ENCODE assay signal across 10 cellular contexts in genomic region chr16:2388875-2389433, GRCh38. TPM values are rescaled to one million over a fixed set of nuclear protein-coding genes. Genes with fewer than 3 reads are reported as not detected.
DNase-seq lines count a peak whose midpoint lies in the region; ATAC-seq and TF ChIP-seq lines count a peak whose summit lies in the region.
"Had no signal": no experiment of that assay in that cellular context is flagged by ENCODE, and none has a peak within 500 bp of the region (broad histone marks: within the 10 kb centered on the region; RNA-seq: fewer than 3 reads in every experiment).

No MANE protein-coding gene starts in this region.

- DNase-seq in stimulated activated CD4-positive, alpha-beta T cell treated with anti-CD3 and anti-CD28 coated beads, Interleukin-1b, Interleukin-23, amount 100 ng/mL, for 48 hours: peak; percentile 2
- no peak for DNase-seq in stimulated activated CD4-positive, alpha-beta T cell treated with anti-CD3 and anti-CD28 coated beads, Interleukin-12 subunit alpha, Interleukin-12 subunit beta, amount 100 ng/mL, for 4 hours
- DNase-seq in RKO (ENCODE audit: low spot score) (peak; percentile 74), fibroblast of peridontal ligament (ENCODE audit: extremely low read depth) (peak; percentile 65), chondrocyte (ENCODE audit: low spot score) (no peak), NCI-H524 (lab: John Stamatoyannopoulos, UW) (no peak)
- DNase-seq in activated T-helper 2 cell treated with anti-CD3 and anti-CD28 coated beads, Interferon-gamma antibody, Interleukin-2, Interleukin-4, amounts not matched to agents 10 μg/mL and 5 μg/mL and 100 μg/mL, durations not matched to agents 14 hours and 24 hours and 36 hours (ENCODE audit: low spot score): no peak

- H3K4me1 Mint-ChIP-seq in chondrocyte (ENCODE audit: low read depth): peaks cover 4% of the 10 kb centered on the region
- H3K4me1 Mint-ChIP-seq in activated T-helper 2 cell treated with anti-CD3 and anti-CD28 coated beads, Interferon-gamma antibody, Interleukin-2, Interleukin-4, amounts not matched to agents 10 μg/mL and 5 μg/mL and 100 μg/mL, durations not matched to agents 14 hours and 24 hours and 36 hours (ENCODE audit: low read depth): peaks cover 4% of the 10 kb centered on the region
- H3K4me1 Mint-ChIP-seq: IgD-negative memory B cell had no signal

- TF ChIP-seq CTCF in chondrocyte (IDR thresholded peaks at IDR 0.05): no peak

- peaks cover 2% of the 10 kb centered on the region for H3K27me3 Mint-ChIP-seq in chondrocyte (ENCODE audit: low read depth)
- H3K27me3 Mint-ChIP-seq in activated T-helper 2 cell treated with anti-CD3 and anti-CD28 coated beads, Interferon-gamma antibody, Interleukin-2, Interleukin-4, amounts not matched to agents 10 μg/mL and 5 μg/mL and 100 μg/mL, durations not matched to agents 14 hours and 24 hours and 36 hours (ENCODE audit: low read depth): peaks cover 6% of the 10 kb centered on the region

- intact Hi-C loops in activated T-helper 2 cell treated with anti-CD3 and anti-CD28 coated beads, Interferon-gamma antibody, Interleukin-2, Interleukin-4, amounts not matched to agents 10 μg/mL and 5 μg/mL and 100 μg/mL, durations not matched to agents 14 hours and 24 hours and 36 hours (cut with micrococcal nuclease): no loop called here

- ATAC-seq in GM21390 (IDR thresholded peaks at IDR 0.05; ENCODE audit: unreplicated experiment): no peak

- no peak overlapping the region for H3K4me3 Mint-ChIP-seq in chondrocyte (ENCODE audit: unreplicated experiment)
- H3K4me3 Mint-ChIP-seq in activated T-helper 2 cell treated with anti-CD3 and anti-CD28 coated beads, Interferon-gamma antibody, Interleukin-2, Interleukin-4, amounts not matched to agents 10 μg/mL and 5 μg/mL and 100 μg/mL, durations not matched to agents 14 hours and 24 hours and 36 hours (ENCODE audit: low read depth): no peak overlapping the region
- H3K4me3 Mint-ChIP-seq: activated T-helper 1 cell treated with anti-CD3 and anti-CD28 coated beads, Interleukin-12 subunit alpha, Interleukin-12 subunit beta, Interleukin-2, Interleukin-4 antibody, amounts not matched to agents 30 ng/mL and 10 ng/mL and 1 ng/mL, durations not matched to agents 14 hours and 24 hours and 36 hours; IgD-negative memory B cell had no signal

- H3K27ac Mint-ChIP-seq in chondrocyte (ENCODE audit: unreplicated experiment): no peak overlapping the region
- no peak overlapping the region for H3K27ac Mint-ChIP-seq in activated T-helper 2 cell treated with anti-CD3 and anti-CD28 coated beads, Interferon-gamma antibody, Interleukin-2, Interleukin-4, amounts not matched to agents 10 μg/mL and 5 μg/mL and 100 μg/mL, durations not matched to agents 14 hours and 24 hours and 36 hours
- H3K27ac Mint-ChIP-seq: activated T-helper 1 cell treated with anti-CD3 and anti-CD28 coated beads, Interleukin-12 subunit alpha, Interleukin-12 subunit beta, Interleukin-2, Interleukin-4 antibody, amounts not matched to agents 30 ng/mL and 10 ng/mL and 1 ng/mL, durations not matched to agents 14 hours and 24 hours and 36 hours; IgD-negative memory B cell had no signal

- H3K36me3 Mint-ChIP-seq in chondrocyte (ENCODE audit: low read depth): no peaks in the 10 kb centered on the region
- no peaks in the 10 kb centered on the region for H3K36me3 Mint-ChIP-seq in activated T-helper 2 cell treated with anti-CD3 and anti-CD28 coated beads, Interferon-gamma antibody, Interleukin-2, Interleukin-4, amounts not matched to agents 10 μg/mL and 5 μg/mL and 100 μg/mL, durations not matched to agents 14 hours and 24 hours and 36 hours (ENCODE audit: low read depth)
- H3K36me3 Mint-ChIP-seq: IgD-negative memory B cell had no signal

- H3K9me3 Mint-ChIP-seq in chondrocyte (ENCODE audit: low read depth): peaks cover 8% of the 10 kb centered on the region
- peaks cover 12% of the 10 kb centered on the region for H3K9me3 Mint-ChIP-seq in activated T-helper 2 cell treated with anti-CD3 and anti-CD28 coated beads, Interferon-gamma antibody, Interleukin-2, Interleukin-4, amounts not matched to agents 10 μg/mL and 5 μg/mL and 100 μg/mL, durations not matched to agents 14 hours and 24 hours and 36 hours

RNA-seq across cellular contexts. Expression of gene CCNF, which starts 40.3 kb away (rescaled TPM):
- total RNA-seq in chondrocyte: 4.9 to 7.7 TPM (median 7.6 TPM) in 3 replicates
- 48.4 and 48.9 TPM in 2 replicates for total RNA-seq in activated T-helper 2 cell treated with anti-CD3 and anti-CD28 coated beads, Interferon-gamma antibody, Interleukin-2, Interleukin-4, amounts not matched to agents 10 μg/mL and 5 μg/mL and 100 μg/mL, durations not matched to agents 14 hours and 24 hours and 36 hours

RNA-seq across cellular contexts. Expression of gene ABCA3, which starts 48.4 kb away (rescaled TPM):
- 16.3 to 27.3 TPM (median 26.0 TPM) in 3 replicates for total RNA-seq in chondrocyte
- 11.1 and 12.5 TPM in 2 replicates for total RNA-seq in activated T-helper 2 cell treated with anti-CD3 and anti-CD28 coated beads, Interferon-gamma antibody, Interleukin-2, Interleukin-4, amounts not matched to agents 10 μg/mL and 5 μg/mL and 100 μg/mL, durations not matched to agents 14 hours and 24 hours and 36 hours

Comparison
In these comparisons a context has a peak if more than half of its experiments do, and no peak if none do; other contexts are left out.
1. DNase-seq: peak in stimulated activated CD4-positive, alpha-beta T cell treated with anti-CD3 and anti-CD28 coated beads, Interleukin-1b, Interleukin-23, amount 100 ng/mL, for 48 hours (single experiment), RKO (single experiment) and fibroblast of peridontal ligament (single experiment); none in stimulated activated CD4-positive, alpha-beta T cell treated with anti-CD3 and anti-CD28 coated beads, Interleukin-12 subunit alpha, Interleukin-12 subunit beta, amount 100 ng/mL, for 4 hours (single experiment), chondrocyte (single experiment), NCI-H524 (0 of 2) and activated T-helper 2 cell treated with anti-CD3 and anti-CD28 coated beads, Interferon-gamma antibody, Interleukin-2, Interleukin-4, amounts not matched to agents 10 μg/mL and 5 μg/mL and 100 μg/mL, durations not matched to agents 14 hours and 24 hours and 36 hours (single experiment).